Comparison of ENCODE assay signal across 26 cellular contexts in genomic region chr1:172957491-172957890, GRCh38.
"Had no signal": no experiment of that assay in that cellular context is flagged by ENCODE, and none has a peak within 500 bp of the region (broad histone marks: within the 10 kb centered on the region; RNA-seq: fewer than 3 reads in every experiment).

No MANE protein-coding gene starts in this region.

- H3K9me3 ChIP-seq: left lung, lower lobe of right lung, pancreas, prostate gland, sigmoid colon, suprapubic skin, thoracic aorta, upper lobe of right lung, uterus had no signal

- H3K4me1 ChIP-seq: left lung, lower lobe of right lung, prostate gland, spleen, tibial artery, uterus had no signal

- H3K27ac ChIP-seq: left lung, lower lobe of right lung, pancreas, prostate gland, sigmoid colon, spleen, suprapubic skin, thoracic aorta, tibial artery, upper lobe of right lung, uterus had no signal

- H3K4me3 ChIP-seq: left lung, lower lobe of right lung, pancreas, prostate gland, sigmoid colon, spleen, suprapubic skin, thoracic aorta, tibial artery, upper lobe of right lung, uterus had no signal

- DNase-seq: hypothalamus; immature natural killer cell; kidney; left colon; left lung; lower lobe of right lung; mammary epithelial cell; mesendoderm; naive B cell; nucleus accumbens; pancreas; posterior cingulate gyrus; retina; right cardiac atrium; sigmoid colon; small intestine; spleen; stimulated activated CD4-positive, alpha-beta T cell treated with anti-CD3 and anti-CD28 coated beads, Interleukin-4, amount 100 ng/mL, for 24 hours; stimulated activated naive CD4-positive, alpha-beta T cell; tibial artery; upper lobe of right lung; uterus had no signal

- H3K36me3 ChIP-seq: left lung, lower lobe of right lung, pancreas, prostate gland, sigmoid colon, spleen, suprapubic skin, thoracic aorta, tibial artery, upper lobe of right lung, uterus had no signal

- H3K27me3 ChIP-seq: left lung, pancreas, sigmoid colon, spleen, suprapubic skin, tibial artery, upper lobe of right lung, uterus had no signal

- ATAC-seq: left colon; left lung; lower lobe of right lung; pancreas; right cardiac atrium; stimulated activated effector memory CD8-positive, alpha-beta T cell treated with anti-CD3 and anti-CD28 coated beads, Interleukin-12 subunit alpha, Interleukin-12 subunit beta, amount 100 ng/mL, for 72 hours; upper lobe of right lung had no signal
